Comparison of ENCODE assay signal across 8 cellular contexts in the genomic region with DNA sequence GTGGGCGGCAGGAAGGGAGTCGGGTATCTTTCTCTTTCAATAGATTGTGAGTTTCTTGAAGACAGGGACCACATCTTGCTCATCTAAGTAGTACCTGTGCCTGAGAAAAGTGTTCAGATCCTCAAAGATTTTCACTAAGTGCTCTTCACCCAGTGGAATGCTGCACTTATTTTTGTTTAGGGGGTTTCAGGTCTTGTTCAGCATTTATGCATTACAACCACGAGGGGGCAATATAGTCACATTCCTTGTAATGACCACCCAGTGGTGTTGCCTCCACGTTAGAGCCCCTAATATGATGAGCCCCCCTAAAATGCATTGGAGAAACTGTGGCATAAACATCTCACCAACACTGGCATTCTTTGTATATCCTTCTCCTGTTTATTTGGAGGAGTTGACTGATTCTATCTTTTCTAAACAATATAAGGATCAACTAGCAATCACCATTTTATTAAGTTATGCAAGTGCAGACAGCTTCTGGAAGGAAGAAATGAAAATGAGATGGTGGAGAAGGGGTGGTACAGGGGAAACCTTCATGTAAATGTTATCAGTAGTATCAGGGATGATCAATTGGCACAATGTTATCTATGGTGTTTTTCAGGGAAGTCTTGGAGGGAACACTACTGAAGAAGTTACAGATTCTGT. TPM values are rescaled to one million over a fixed set of nuclear protein-coding genes. Genes with fewer than 3 reads are reported as not detected.
DNase-seq lines count a peak whose midpoint lies in the region; ATAC-seq and TF ChIP-seq lines count a peak whose summit lies in the region.

No MANE protein-coding gene starts in this region.

- no peak overlapping the region for H2AK9ac ChIP-seq in IMR-90 (replicated peaks; ENCODE audit: low read depth, low read length, poor library complexity)

- H4K91ac ChIP-seq in IMR-90 (ENCODE audit: insufficient read depth, low read depth, low read length): peak overlapping the region; percentile 63

- peak overlapping the region; percentile 87 for H3K18ac ChIP-seq in IMR-90 (ENCODE audit: low read depth, low read length)

- H3K56ac ChIP-seq in IMR-90 (ENCODE audit: extremely low read depth, insufficient read depth, low read length): peak overlapping the region; percentile 69

- peaks cover 4 to 27% of the 10 kb centered on the region in 2 experiments; a peak in 3 of 4 replicates for H3K79me1 ChIP-seq in IMR-90 (ENCODE audit: low read depth in 1 of 2, low read length in 2 of 2)

- POLR2A ChIA-PET in IMR-90 (lab: Charles Lee; ENCODE audit: unreplicated experiment): no interaction called here

- H3F3A ChIP-seq in DOHH2 (ENCODE audit: control insufficient read depth, insufficient read depth): no peaks in the 10 kb centered on the region

- TF ChIP-seq RAD21 in IMR-90 (IDR thresholded peaks at IDR 0.05; ENCODE audit: low read length): peak; percentile 73

- H2BK15ac ChIP-seq in IMR-90 (ENCODE audit: low read depth, low read length): peak overlapping the region; percentile 37

- H3K9me2 ChIP-seq in DOHH2 (replicated peaks; ENCODE audit: control insufficient read depth, low read length): no peaks in the 10 kb centered on the region

- no peak overlapping the region for H3K4me2 ChIP-seq in DOHH2 (ENCODE audit: low read length)
- peak overlapping the region; percentile 72 for H3K4me2 ChIP-seq in IMR-90 (ENCODE audit: low read depth, low read length)

- TF ChIP-seq POLR2A in IMR-90 (IDR thresholded peaks at IDR 0.05; ENCODE audit: low read depth, low read length): no peak

- WGBS in IMR-90 (ENCODE audit: extremely low coverage in 2 of 2, insufficient read length in 1 of 2), 2 experiments: no CpG with 5 or more reads among the region's 4 CpGs

- no TSS peak for BruUV-seq in IMR-90 (replicated peaks; lab: Mats Ljungman, UMichigan)

- H3K4ac ChIP-seq in IMR-90 (ENCODE audit: low read depth, low read length): peak overlapping the region; percentile 47; the same call in 1 of the 2 replicates

- H2BK120ac ChIP-seq in IMR-90 (ENCODE audit: low read depth, low read length): peak overlapping the region; percentile 76

- H3K4me1 ChIP-seq in DOHH2 (ENCODE audit: control insufficient read depth, low read length): peaks cover 5% of the 10 kb centered on the region; the same call in 1 of the 2 replicates
- peaks cover 12% of the 10 kb centered on the region for H3K4me1 ChIP-seq in IMR-90 (ENCODE audit: control insufficient read depth, insufficient read depth, low read length)

- no peaks in the 10 kb centered on the region for H3K79me2 ChIP-seq in DOHH2 (ENCODE audit: control insufficient read depth, low read length)

- H3K36me3 ChIP-seq in DOHH2 (ENCODE audit: control insufficient read depth, low read length) (no peaks in the 10 kb centered on the region), IMR-90 (ENCODE audit: control insufficient read depth, insufficient read depth, low read length) (no peaks in the 10 kb centered on the region)

- peak overlapping the region; percentile 51 to 60 for H4K8ac ChIP-seq in IMR-90 (ENCODE audit: low read depth in 2 of 2, low read length in 2 of 2)

- H3K4me3 ChIP-seq in DOHH2 (ENCODE audit: low read length) (no peak overlapping the region), IMR-90 (ENCODE audit: insufficient read depth, low read depth, low read length) (no peak overlapping the region), foreskin fibroblast (ENCODE audit: low read depth in 1 of 2, low read length in 2 of 2) (no peak overlapping the region), retinal pigment epithelial cell (ENCODE audit: low read length) (no peak overlapping the region)

- peak overlapping the region; percentile 47; the same call in 1 of the 2 replicates for H3K9ac ChIP-seq in IMR-90 (ENCODE audit: low read depth, low read length)

- CTCF ChIA-PET in IMR-90 (lab: Yijun Ruan, JAX): interaction anchor here (1.0 to 1.5 kb wide), 2 partner anchors 82 to 84 kb away, joined by 3 read pairs; no protein-coding TSS in a partner anchor

- peak overlapping the region; percentile 74 for H2BK20ac ChIP-seq in IMR-90 (ENCODE audit: low read depth, low read length)

- H3K27me3 ChIP-seq in DOHH2 (ENCODE audit: control insufficient read depth, low read length) (peaks cover 20% of the 10 kb centered on the region), IMR-90 (ENCODE audit: control insufficient read depth, insufficient read depth, low read length) (no peaks in the 10 kb centered on the region)

- dilution Hi-C loops in IMR-90 (cut with HindIII; ENCODE audit: low sequenced_read_pairs, unreplicated experiment): no loop called here

- no peak overlapping the region for H2AFZ ChIP-seq in IMR-90 (replicated peaks; ENCODE audit: low read length, poor library complexity)

- peak overlapping the region; percentile 60 for H2AK5ac ChIP-seq in IMR-90 (ENCODE audit: low read depth, low read length)

- H3K9me3 ChIP-seq in DOHH2 (ENCODE audit: control insufficient read depth, insufficient read depth, low read length) (no peaks in the 10 kb centered on the region), IMR-90 (ENCODE audit: control insufficient read depth, insufficient read depth, low read length) (no peaks in the 10 kb centered on the region)

- DNase-seq in IMR-90: peak; percentile 52
- DNase-seq in SW480 (ENCODE audit: low spot score): peak; percentile 36
- peak in 1 of 2 donors; percentile 63 for DNase-seq in foreskin fibroblast
- no peak for DNase-seq in retinal pigment epithelial cell (ENCODE audit: low read depth)
- no peak for DNase-seq in NCI-H2029 (lab: John Stamatoyannopoulos, UW)
- no peak for DNase-seq in mesenteric fat pad (ENCODE audit: low spot score)

- H4K20me1 ChIP-seq in DOHH2 (ENCODE audit: control insufficient read depth, insufficient read depth, low read depth, low read length): no peaks in the 10 kb centered on the region
- no peaks in the 10 kb centered on the region for H4K20me1 ChIP-seq in IMR-90 (ENCODE audit: insufficient read depth, low read length)

- ATAC-seq in IMR-90 (ENCODE audit: low read depth) (no peak), HG02852 (IDR thresholded peaks at IDR 0.05; ENCODE audit: unreplicated experiment) (no peak)

- H3K23ac ChIP-seq in IMR-90 (ENCODE audit: low read depth, low read length): peak overlapping the region; percentile 37; the same call in 1 of the 2 replicates

- in situ Hi-C loops in IMR-90 (cut with MboI; ENCODE audit: low sequenced_read_pairs): no loop called here

- peaks cover 9% of the 10 kb centered on the region for H3K9me1 ChIP-seq in IMR-90 (ENCODE audit: insufficient read depth, low read length)

- no peak overlapping the region for H3K27ac ChIP-seq in DOHH2 (ENCODE audit: low read depth, low read length)
- H3K27ac ChIP-seq in IMR-90 (ENCODE audit: insufficient read depth, low read length): peak overlapping the region; percentile 63; the same call in 1 of the 2 replicates

- TF ChIP-seq CTCF in DOHH2 (IDR thresholded peaks at IDR 0.05; ENCODE audit: low read depth, low read length, poor library complexity, severe bottlenecking): peak; percentile 85
- peak; percentile 75 for TF ChIP-seq CTCF in IMR-90 (conservative IDR thresholded peaks at IDR 0.05; ENCODE audit: low read depth, low read length)
- TF ChIP-seq CTCF in foreskin fibroblast (IDR thresholded peaks at IDR 0.05; ENCODE audit: low read depth, low read length): peak; percentile 63
- peak; percentile 75 for TF ChIP-seq CTCF in retinal pigment epithelial cell (conservative IDR thresholded peaks at IDR 0.05; ENCODE audit: low read depth, low read length)

- H4K5ac ChIP-seq in IMR-90 (ENCODE audit: low read depth, low read length): peak overlapping the region; percentile 61

- H2BK5ac ChIP-seq in IMR-90 (ENCODE audit: low read depth, low read length, poor library complexity, severe bottlenecking): peak overlapping the region; percentile 91

- intact Hi-C loops in IMR-90 (cut with micrococcal nuclease): loop anchor here (1.0 to 5.0 kb wide), 6 partner anchors 66 to 896 kb away; a partner anchor contains a TSS

- H3K14ac ChIP-seq in IMR-90 (replicated peaks; ENCODE audit: low read depth, low read length): peak overlapping the region; percentile 6; the same call in 1 of the 2 replicates

TF ChIP-seq in IMR-90, 13 proteins besides CTCF, POLR2A, EP300 and RAD21:
- TF ChIP-seq RFX5 (IDR thresholded peaks at IDR 0.05; ENCODE audit: low read depth, low read length) (no peak), MXI1 (IDR thresholded peaks at IDR 0.05; ENCODE audit: borderline replicate concordance, low read depth, low read length) (no peak), SMC3 (IDR thresholded peaks at IDR 0.05; ENCODE audit: low read depth, low read length) (peak; percentile 66)

RNA-seq across cellular contexts. Expression of a gene that starts 3.1 kb away (rescaled TPM):
- total RNA-seq in IMR-90 (2012; rRNA removed) (55.0 and 58.6 TPM in 2 replicates), mesenteric fat pad (125 TPM)
- polyA plus RNA-seq in IMR-90 (2012; rRNA removed): 51.1 and 63.3 TPM in 2 replicates
- polyA plus RNA-seq in IMR-90 (2012; cell fraction: cytosol; rRNA removed): 27.9 and 34.6 TPM in 2 replicates
- 18.2 and 48.5 TPM in 2 replicates for polyA plus RNA-seq in IMR-90 (2012; cell fraction: nucleus; rRNA removed; ENCODE audit: low replicate concordance)

Comparison
In these comparisons a context has a peak if more than half of its experiments do, and no peak if none do; other contexts are left out.
1. DNase-seq: peak in IMR-90 (single experiment) and SW480 (single experiment); none in retinal pigment epithelial cell (single experiment), NCI-H2029 (single experiment) and mesenteric fat pad (single experiment).
2. Peak in every context shown above with its lines, with median percentiles within 50 percentile points of each other: CTCF ChIP-seq.